8 cellular contexts compared by ENCODE assay signal in genomic region chr10:11245510-11245909, GRCh38.
DNase-seq lines count a peak whose midpoint lies in the region; ATAC-seq and TF ChIP-seq lines count a peak whose summit lies in the region.

No MANE protein-coding gene starts in this region.

- H3K4me1 Mint-ChIP-seq in activated T-cell treated with anti-CD3 and anti-CD28 coated beads, Interleukin-2, amount 50 U/mL, for 72 hours (ENCODE audit: low read depth), result peaks cover 17% of the 10 kb centered on the region
- peaks cover 48% of the 10 kb centered on the region for H3K4me1 Mint-ChIP-seq in stimulated activated effector memory CD8-positive, alpha-beta T cell treated with anti-CD3 and anti-CD28 coated beads, Interleukin-12 subunit alpha, Interleukin-12 subunit beta, amount 100 ng/mL, for 72 hours

- no peak overlapping the region for H3K27ac Mint-ChIP-seq in activated T-cell treated with anti-CD3 and anti-CD28 coated beads, Interleukin-2, amount 50 U/mL, for 72 hours
- no peak overlapping the region for H3K27ac Mint-ChIP-seq in stimulated activated effector memory CD8-positive, alpha-beta T cell treated with anti-CD3 and anti-CD28 coated beads, Interleukin-12 subunit alpha, Interleukin-12 subunit beta, amount 100 ng/mL, for 72 hours

- no peak for TF ChIP-seq EP300 in suprapubic skin (IDR thresholded peaks at IDR 0.05)

- ATAC-seq in activated T-cell treated with anti-CD3 and anti-CD28 coated beads, Interleukin-2, amount 50 U/mL, for 72 hours (replicated peaks in 1 of 2), result peak; percentile 51 to 54
- peak; percentile 48 for ATAC-seq in HG02759 (IDR thresholded peaks at IDR 0.05; ENCODE audit: unreplicated experiment)
- peak; percentile 62 for ATAC-seq in stimulated activated effector memory CD8-positive, alpha-beta T cell treated with anti-CD3 and anti-CD28 coated beads, Interleukin-12 subunit alpha, Interleukin-12 subunit beta, amount 100 ng/mL, for 72 hours

- H3K9me3 Mint-ChIP-seq in activated T-cell treated with anti-CD3 and anti-CD28 coated beads, Interleukin-2, amount 50 U/mL, for 72 hours, result no peaks in the 10 kb centered on the region
- no peaks in the 10 kb centered on the region for H3K9me3 Mint-ChIP-seq in stimulated activated effector memory CD8-positive, alpha-beta T cell treated with anti-CD3 and anti-CD28 coated beads, Interleukin-12 subunit alpha, Interleukin-12 subunit beta, amount 100 ng/mL, for 72 hours

- H3K4me1 ChIP-seq in suprapubic skin, result peaks cover 12% of the 10 kb centered on the region

- WGBS in suprapubic skin, result 70% methylated on average over 8 of the region's 8 CpGs

- TF ChIP-seq POLR2A in suprapubic skin (IDR thresholded peaks at IDR 0.05), result no peak

- peaks cover 4 to 6% of the 10 kb centered on the region in 2 donors for H3K36me3 Mint-ChIP-seq in activated T-cell treated with anti-CD3 and anti-CD28 coated beads, Interleukin-2, amount 50 U/mL, for 72 hours (ENCODE audit: insufficient read depth in 2 of 2)
- no peaks in the 10 kb centered on the region for H3K36me3 Mint-ChIP-seq in stimulated activated effector memory CD8-positive, alpha-beta T cell treated with anti-CD3 and anti-CD28 coated beads, Interleukin-12 subunit alpha, Interleukin-12 subunit beta, amount 100 ng/mL, for 72 hours

- no peak for DNase-seq in activated T-cell treated with anti-CD3 and anti-CD28 coated beads, Interleukin-2, amount 50 U/mL, for 72 hours
- DNase-seq in activated T-cell treated with anti-CD3 and anti-CD28 coated beads for 4 hours, result no peak
- peak; percentile 73 for DNase-seq in NCI-H1436 treated with DMSO at 0.1 percent for 48 hours (lab: John Stamatoyannopoulos, UW)
- no peak for DNase-seq in stimulated activated effector memory CD8-positive, alpha-beta T cell treated with anti-CD3 and anti-CD28 coated beads, Interleukin-12 subunit alpha, Interleukin-12 subunit beta, amount 100 ng/mL, for 72 hours (ENCODE audit: low spot score in 2 of 2)
- DNase-seq in suprapubic skin (ENCODE audit: low spot score in 2 of 2), result no peak
- DNase-seq in C1 segment of cervical spinal cord (lab: John Stamatoyannopoulos, UW), result no peak
- no peak for DNase-seq in anterior cingulate cortex (lab: John Stamatoyannopoulos, UW)

- no peak for TF ChIP-seq CTCF in suprapubic skin (IDR thresholded peaks at IDR 0.05)

- H3K27ac ChIP-seq in suprapubic skin, result no peak overlapping the region

- H3K27me3 Mint-ChIP-seq in activated T-cell treated with anti-CD3 and anti-CD28 coated beads, Interleukin-2, amount 50 U/mL, for 72 hours (ENCODE audit: low read depth), result no peaks in the 10 kb centered on the region

- peaks cover under 1% of the 10 kb centered on the region for H3K36me3 ChIP-seq in suprapubic skin

- no peak overlapping the region for H3K4me3 ChIP-seq in suprapubic skin

- no peaks in the 10 kb centered on the region for H3K9me3 ChIP-seq in suprapubic skin

- no peaks in the 10 kb centered on the region for H3K27me3 ChIP-seq in suprapubic skin

- H3K4me3 Mint-ChIP-seq in activated T-cell treated with anti-CD3 and anti-CD28 coated beads, Interleukin-2, amount 50 U/mL, for 72 hours, result no peak overlapping the region
- no peak overlapping the region for H3K4me3 Mint-ChIP-seq in stimulated activated effector memory CD8-positive, alpha-beta T cell treated with anti-CD3 and anti-CD28 coated beads, Interleukin-12 subunit alpha, Interleukin-12 subunit beta, amount 100 ng/mL, for 72 hours
